ENCODE assay signal across 17 cellular contexts in genomic region chr12:9752145-9752717, GRCh38. TPM values are rescaled to one million over a fixed set of nuclear protein-coding genes. Genes with fewer than 3 reads are reported as not detected.
DNase-seq lines count a peak whose midpoint lies in the region; ATAC-seq and TF ChIP-seq lines count a peak whose summit lies in the region.
"Had no signal": no experiment of that assay in that cellular context is flagged by ENCODE, and none has a peak within 500 bp of the region (broad histone marks: within the 10 kb centered on the region; RNA-seq: fewer than 3 reads in every experiment).

No MANE protein-coding gene starts in this region.

- peak overlapping the region; percentile 72 for H3K27ac Mint-ChIP-seq in activated CD4-positive, alpha-beta T cell treated with anti-CD3 and anti-CD28 coated beads, Interleukin-2, amount 10 ng/mL, durations not matched to agents 24 days and 14 days
- H3K27ac Mint-ChIP-seq in IgD-negative memory B cell: peak overlapping the region; percentile 44 to 87 (median 46)
- H3K27ac Mint-ChIP-seq in activated naive CD8-positive, alpha-beta T cell treated with anti-CD3 and anti-CD28 coated beads for 36 hours: peak overlapping the region; percentile 91
- peak overlapping the region; percentile 88 to 100 for H3K27ac Mint-ChIP-seq in natural killer cell

- no peak for DNase-seq in activated CD4-positive, alpha-beta T cell treated with anti-CD3 and anti-CD28 coated beads, Interleukin-2, amount 10 ng/mL, durations not matched to agents 24 days and 14 days
- no peak for DNase-seq in activated CD4-positive, alpha-beta T cell treated with anti-CD3 and anti-CD28 coated beads, Interleukin-2, amount 50 U/mL, for 48 hours
- DNase-seq in activated naive CD8-positive, alpha-beta T cell treated with anti-CD3 and anti-CD28 coated beads for 36 hours: no peak
- DNase-seq in natural killer cell (no peak), foreskin keratinocyte (no peak)
- DNase-seq: activated gamma-delta T cell, BE2C, cerebellar nuclear complex, esophagus squamous epithelium, mammary epithelial cell, NCI-H1436 treated with DMSO at 0.1 percent for 48 hours, NCI-H2171 treated with DMSO at 0.1 percent for 48 hours had no signal

- H3K36me3 Mint-ChIP-seq in activated CD4-positive, alpha-beta T cell treated with anti-CD3 and anti-CD28 coated beads, Interleukin-2, amount 10 ng/mL, durations not matched to agents 24 days and 14 days (ENCODE audit: low read depth): peaks cover 53% of the 10 kb centered on the region
- H3K36me3 Mint-ChIP-seq in IgD-negative memory B cell (peaks cover 2% of the 10 kb centered on the region), natural killer cell (peaks cover 39% of the 10 kb centered on the region)
- peaks cover 49% of the 10 kb centered on the region for H3K36me3 Mint-ChIP-seq in activated naive CD8-positive, alpha-beta T cell treated with anti-CD3 and anti-CD28 coated beads for 36 hours

- no peaks in the 10 kb centered on the region for H3K9me3 Mint-ChIP-seq in activated CD4-positive, alpha-beta T cell treated with anti-CD3 and anti-CD28 coated beads, Interleukin-2, amount 10 ng/mL, durations not matched to agents 24 days and 14 days
- H3K9me3 Mint-ChIP-seq in IgD-negative memory B cell (no peaks in the 10 kb centered on the region), natural killer cell (no peaks in the 10 kb centered on the region)
- H3K9me3 Mint-ChIP-seq in activated naive CD8-positive, alpha-beta T cell treated with anti-CD3 and anti-CD28 coated beads for 36 hours: no peaks in the 10 kb centered on the region

- intact Hi-C loops in activated CD4-positive, alpha-beta T cell treated with anti-CD3 and anti-CD28 coated beads, Interleukin-2, amount 10 ng/mL, durations not matched to agents 24 days and 14 days (cut with micrococcal nuclease): no loop called here
- intact Hi-C loops in natural killer cell (cut with micrococcal nuclease): no loop called here

- H3K27me3 ChIP-seq in foreskin keratinocyte: no peaks in the 10 kb centered on the region
- H3K27me3 ChIP-seq: esophagus squamous epithelium had no signal

- no peak for TF ChIP-seq CTCF in natural killer cell (IDR thresholded peaks at IDR 0.05)
- no peak for TF ChIP-seq CTCF in foreskin keratinocyte (conservative IDR thresholded peaks at IDR 0.05)

- peak overlapping the region; percentile 61 for H3K4me3 Mint-ChIP-seq in activated CD4-positive, alpha-beta T cell treated with anti-CD3 and anti-CD28 coated beads, Interleukin-2, amount 10 ng/mL, durations not matched to agents 24 days and 14 days
- H3K4me3 Mint-ChIP-seq in IgD-negative memory B cell (no peak overlapping the region), natural killer cell (peak overlapping the region; percentile 79)
- peak overlapping the region; percentile 83 for H3K4me3 Mint-ChIP-seq in activated naive CD8-positive, alpha-beta T cell treated with anti-CD3 and anti-CD28 coated beads for 36 hours

- no peaks in the 10 kb centered on the region for H3K27me3 Mint-ChIP-seq in activated CD4-positive, alpha-beta T cell treated with anti-CD3 and anti-CD28 coated beads, Interleukin-2, amount 10 ng/mL, durations not matched to agents 24 days and 14 days
- H3K27me3 Mint-ChIP-seq in IgD-negative memory B cell (no peaks in the 10 kb centered on the region), natural killer cell (ENCODE audit: low read depth in 2 of 2) (no peaks in the 10 kb centered on the region)
- H3K27me3 Mint-ChIP-seq in activated naive CD8-positive, alpha-beta T cell treated with anti-CD3 and anti-CD28 coated beads for 36 hours: no peaks in the 10 kb centered on the region

- peaks cover 49% of the 10 kb centered on the region for H3K4me1 Mint-ChIP-seq in activated CD4-positive, alpha-beta T cell treated with anti-CD3 and anti-CD28 coated beads, Interleukin-2, amount 10 ng/mL, durations not matched to agents 24 days and 14 days
- H3K4me1 Mint-ChIP-seq in IgD-negative memory B cell (peaks cover 4 to 34% (median 12%) of the 10 kb centered on the region in 3 donors), natural killer cell (peaks cover 33 to 50% of the 10 kb centered on the region in 2 donors)
- peaks cover 50% of the 10 kb centered on the region for H3K4me1 Mint-ChIP-seq in activated naive CD8-positive, alpha-beta T cell treated with anti-CD3 and anti-CD28 coated beads for 36 hours

- H3K4me1 ChIP-seq in foreskin keratinocyte: no peaks in the 10 kb centered on the region
- H3K4me1 ChIP-seq: BE2C had no signal

- no peak overlapping the region for H3K27ac ChIP-seq in foreskin keratinocyte
- H3K27ac ChIP-seq: A549, esophagus squamous epithelium, thoracic aorta had no signal

- ATAC-seq in natural killer cell (peak; percentile 3 to 15 (median 14)), GM19395 (IDR thresholded peaks at IDR 0.05; ENCODE audit: unreplicated experiment) (no peak), foreskin keratinocyte (no peak), GM18868 (IDR thresholded peaks at IDR 0.05; ENCODE audit: unreplicated experiment) (no peak)
- ATAC-seq: A549 had no signal

RNA-seq across cellular contexts. Expression of gene CD69, which starts 8.5 kb away (rescaled TPM):
- total RNA-seq in activated CD4-positive, alpha-beta T cell treated with anti-CD3 and anti-CD28 coated beads, Interleukin-2, amount 10 ng/mL, durations not matched to agents 24 days and 14 days: 106 and 111 TPM in 2 replicates
- polyA plus RNA-seq in IgD-negative memory B cell (177 TPM), foreskin keratinocyte (not detected in 2 replicates)
- total RNA-seq in activated naive CD8-positive, alpha-beta T cell treated with anti-CD3 and anti-CD28 coated beads for 36 hours: 100 to 1,000 TPM; 143 to 152 TPM
- total RNA-seq in natural killer cell (1,000 to 10,000 TPM in 1 of 3 donors, 100 to 1,000 TPM in 2; 739 to 1,541 (median 990) TPM), foreskin keratinocyte (not detected in 2 replicates)
- total RNA-seq: mammary epithelial cell had no signal
- polyA plus RNA-seq: A549, mammary epithelial cell had no signal

RNA-seq across cellular contexts. Expression of gene CLECL1, which starts 19.3 kb away (rescaled TPM):
- 5.3 and 9.1 TPM in 2 replicates for total RNA-seq in activated CD4-positive, alpha-beta T cell treated with anti-CD3 and anti-CD28 coated beads, Interleukin-2, amount 10 ng/mL, durations not matched to agents 24 days and 14 days
- polyA plus RNA-seq in IgD-negative memory B cell: 168 TPM
- 1 to 10 TPM; 6.4 to 7.0 TPM for total RNA-seq in activated naive CD8-positive, alpha-beta T cell treated with anti-CD3 and anti-CD28 coated beads for 36 hours
- total RNA-seq in natural killer cell: 1 to 10 TPM in 1 of 3 donors, under 1 TPM in 2; 0.64 to 1.5 (median 0.72) TPM
- not detected in 2 replicates for total RNA-seq in foreskin keratinocyte
- polyA plus RNA-seq in foreskin keratinocyte: not detected in 2 replicates
- total RNA-seq: mammary epithelial cell had no signal
- polyA plus RNA-seq: A549, mammary epithelial cell had no signal

Comparison
In these comparisons a context has a peak if more than half of its experiments do, and no peak if none do; other contexts are left out.
1. H3K4me3 Mint-ChIP-seq: peak in activated CD4-positive, alpha-beta T cell treated with anti-CD3 and anti-CD28 coated beads, Interleukin-2, amount 10 ng/mL, durations not matched to agents 24 days and 14 days (single experiment), activated naive CD8-positive, alpha-beta T cell treated with anti-CD3 and anti-CD28 coated beads for 36 hours (single experiment) and natural killer cell (single experiment); none in IgD-negative memory B cell (0 of 4).
2. ATAC-seq: peak in natural killer cell (3 of 3); none in GM19395 (single experiment), foreskin keratinocyte (single experiment) and GM18868 (single experiment).
3. RNA of gene CD69, which starts 8.5 kb away (total RNA-seq): 739 to 1,541 TPM in natural killer cell, 143 to 152 TPM in activated naive CD8-positive, alpha-beta T cell treated with anti-CD3 and anti-CD28 coated beads for 36 hours and 106 to 111 TPM in activated CD4-positive, alpha-beta T cell treated with anti-CD3 and anti-CD28 coated beads, Interleukin-2, amount 10 ng/mL, durations not matched to agents 24 days and 14 days; not detected in foreskin keratinocyte; every median in the first group is over 100 times any median in the second.
4. Peak in every context shown above with its lines, with median percentiles within 50 percentile points of each other: H3K27ac Mint-ChIP-seq.